24 cellular contexts compared by ENCODE assay signal in the genomic region with DNA sequence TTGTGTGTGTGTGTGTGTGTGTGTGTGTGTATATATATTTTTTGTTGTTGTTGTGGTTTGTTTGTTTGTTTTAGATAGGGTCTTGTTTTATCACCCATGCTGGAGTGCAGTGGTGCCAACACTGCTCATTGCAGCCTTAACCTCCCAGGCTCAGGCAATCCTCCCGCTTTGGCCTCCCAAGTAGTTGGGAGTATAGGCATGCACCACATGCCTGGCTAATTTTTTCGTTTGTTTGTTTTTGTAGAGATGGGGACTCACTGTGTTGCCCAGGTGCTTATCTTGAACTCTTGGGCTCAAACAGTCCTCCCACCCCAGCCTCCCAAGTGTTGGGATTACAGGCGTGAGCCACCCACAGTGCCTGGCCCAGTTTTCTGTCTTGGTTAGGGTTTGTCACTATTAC.
A peak's percentile ranks its signal among the peaks of the same experiment; 100 is the strongest.
DNase-seq lines count a peak whose midpoint lies in the region; ATAC-seq lines count a peak whose summit lies in the region.
"Had no signal": no experiment of that assay in that cellular context is flagged by ENCODE, and none has a peak within 500 bp of the region (broad histone marks: within the 10 kb centered on the region; RNA-seq: fewer than 3 reads in every experiment).

No MANE protein-coding gene starts in this region.

- peak overlapping the region; percentile 75 for H4K8ac ChIP-seq in mesenchymal stem cell (ENCODE audit: low read length)

- no peaks in the 10 kb centered on the region for H3K27me3 Mint-ChIP-seq in effector memory CD8-positive, alpha-beta T cell
- no peaks in the 10 kb centered on the region for H3K27me3 Mint-ChIP-seq in activated naive CD4-positive, alpha-beta T cell treated with anti-CD3 and anti-CD28 coated beads for 36 hours (ENCODE audit: low read depth)
- H3K27me3 Mint-ChIP-seq: CD4-positive, alpha-beta memory T cell; CD4-positive, CD25-positive, alpha-beta regulatory T cell; CD8-positive, alpha-beta memory T cell had no signal

- peak; percentile 21 to 43 for DNase-seq in SJSA1 (ENCODE audit: low read depth in 1 of 2, low spot score in 2 of 2)
- no peak for DNase-seq in effector memory CD8-positive, alpha-beta T cell
- DNase-seq in mesenchymal stem cell, result no peak
- no peak for DNase-seq in activated naive CD4-positive, alpha-beta T cell treated with anti-CD3 and anti-CD28 coated beads for 36 hours
- DNase-seq: 8988T; ACHN; BE2C; C1 segment of cervical spinal cord; CD4-positive, alpha-beta memory T cell; CD4-positive, CD25-positive, alpha-beta regulatory T cell; CD8-positive, alpha-beta memory T cell; COR-L47; DMS 273 treated with DMSO at 0.1 percent for 48 hours; DMS153; DMS53; DMS79; DND-41; EL; GDM1 had no signal

- H3K27ac ChIP-seq in SJSA1 (no peak overlapping the region), mesenchymal stem cell (ENCODE audit: low read length, poor library complexity, severe bottlenecking) (no peak overlapping the region)
- H3K27ac ChIP-seq: BLaER1 had no signal

- no peak overlapping the region for H2BK15ac ChIP-seq in mesenchymal stem cell (ENCODE audit: low read depth, poor library complexity, severe bottlenecking)

- no peak overlapping the region for H2AK5ac ChIP-seq in mesenchymal stem cell (ENCODE audit: low read length, severe bottlenecking)

- no peaks in the 10 kb centered on the region for H3K27me3 ChIP-seq in SJSA1 (replicated peaks)
- H3K27me3 ChIP-seq in mesenchymal stem cell (ENCODE audit: control insufficient read depth in 1 of 2, insufficient read depth in 1 of 2, low read length in 2 of 2), result no peaks in the 10 kb centered on the region
- H3K27me3 ChIP-seq: BE2C, BLaER1 had no signal

- no peak for ATAC-seq in effector memory CD8-positive, alpha-beta T cell (replicated peaks)
- ATAC-seq in GM18909 (IDR thresholded peaks at IDR 0.05; ENCODE audit: poor library complexity, unreplicated experiment), result no peak
- ATAC-seq in HG02981 (IDR thresholded peaks at IDR 0.05; ENCODE audit: unreplicated experiment), result no peak
- ATAC-seq: GM12878 had no signal

- H3K27ac Mint-ChIP-seq in effector memory CD8-positive, alpha-beta T cell, result peak overlapping the region; percentile 26 to 44
- no peak overlapping the region for H3K27ac Mint-ChIP-seq in activated naive CD4-positive, alpha-beta T cell treated with anti-CD3 and anti-CD28 coated beads for 36 hours
- H3K27ac Mint-ChIP-seq: CD14-positive monocyte; CD4-positive, CD25-positive, alpha-beta regulatory T cell had no signal

- intact Hi-C loops in activated naive CD4-positive, alpha-beta T cell treated with anti-CD3 and anti-CD28 coated beads for 36 hours (cut with micrococcal nuclease), result no loop called here

- H3K23ac ChIP-seq in mesenchymal stem cell (ENCODE audit: low read length in 2 of 2), result no peak overlapping the region

- H3K4me3 ChIP-seq in SJSA1, result no peak overlapping the region
- H3K4me3 ChIP-seq in mesenchymal stem cell (ENCODE audit: insufficient read depth in 1 of 2, low read depth in 1 of 2, low read length in 2 of 2), result no peak overlapping the region
- H3K4me3 ChIP-seq: BLaER1, GM12878 had no signal

- CTCF ChIA-PET in activated naive CD4-positive, alpha-beta T cell treated with anti-CD3 and anti-CD28 coated beads for 36 hours (lab: Charles Lee), result no interaction called here

- H2BK5ac ChIP-seq in mesenchymal stem cell (ENCODE audit: low read depth, low read length, poor library complexity, severe bottlenecking), result no peak overlapping the region

- WGBS in mesenchymal stem cell, result 91% methylated on average over 3 of the region's 3 CpGs

- H3K14ac ChIP-seq in mesenchymal stem cell (ENCODE audit: low read length in 2 of 2), result no peak overlapping the region

- no peak overlapping the region for H3K9ac ChIP-seq in mesenchymal stem cell (ENCODE audit: low read length)
- H3K9ac ChIP-seq: BLaER1 had no signal

- H2AFZ ChIP-seq in mesenchymal stem cell (ENCODE audit: low read depth, low read length), result no peak overlapping the region

- no peak overlapping the region for H4K91ac ChIP-seq in mesenchymal stem cell (ENCODE audit: low read length)

- H3K79me1 ChIP-seq in mesenchymal stem cell (replicated peaks; ENCODE audit: low read length, poor library complexity, severe bottlenecking), result peaks cover 12% of the 10 kb centered on the region

- H2BK12ac ChIP-seq in mesenchymal stem cell (ENCODE audit: low read length in 2 of 2), result no peak overlapping the region

- peaks cover 36% of the 10 kb centered on the region for H3K36me3 Mint-ChIP-seq in effector memory CD8-positive, alpha-beta T cell (ENCODE audit: insufficient read depth)
- H3K36me3 Mint-ChIP-seq in activated naive CD4-positive, alpha-beta T cell treated with anti-CD3 and anti-CD28 coated beads for 36 hours (ENCODE audit: low read depth), result peaks cover 18% of the 10 kb centered on the region

- H3K4me1 ChIP-seq in SJSA1 (replicated peaks) (peaks cover 10% of the 10 kb centered on the region; the same call in 1 of the 2 replicates), mesenchymal stem cell (ENCODE audit: control insufficient read depth, insufficient read depth, low read depth, low read length) (peaks cover 1% of the 10 kb centered on the region)
- H3K4me1 ChIP-seq: BLaER1 had no signal

- H3K36me3 ChIP-seq in SJSA1 (peaks cover 69% of the 10 kb centered on the region), mesenchymal stem cell (ENCODE audit: control insufficient read depth in 1 of 2, insufficient read depth in 2 of 2, low read depth in 1 of 2, low read length in 2 of 2) (peaks cover 24 to 79% of the 10 kb centered on the region in 2 experiments)

- H3K9me3 ChIP-seq in SJSA1 (replicated peaks) (no peaks in the 10 kb centered on the region), mesenchymal stem cell (ENCODE audit: control insufficient read depth, low read length) (no peaks in the 10 kb centered on the region)
- H3K9me3 ChIP-seq: BE2C, BLaER1 had no signal

- no peak overlapping the region for H3K4ac ChIP-seq in mesenchymal stem cell (ENCODE audit: low read depth in 1 of 2, low read length in 2 of 2)

- no peak overlapping the region for H3K4me2 ChIP-seq in mesenchymal stem cell (ENCODE audit: low read length, poor library complexity, severe bottlenecking)
- H3K4me2 ChIP-seq: BLaER1 had no signal

- H3K18ac ChIP-seq in mesenchymal stem cell (ENCODE audit: low read depth in 1 of 2, low read length in 2 of 2), result no peak overlapping the region

- no peaks in the 10 kb centered on the region for H3K4me1 Mint-ChIP-seq in effector memory CD8-positive, alpha-beta T cell (ENCODE audit: low read depth in 2 of 2)
- H3K4me1 Mint-ChIP-seq in activated naive CD4-positive, alpha-beta T cell treated with anti-CD3 and anti-CD28 coated beads for 36 hours (ENCODE audit: low read depth), result no peaks in the 10 kb centered on the region
- H3K4me1 Mint-ChIP-seq: CD14-positive monocyte; CD8-positive, alpha-beta memory T cell had no signal

- H3K4me3 Mint-ChIP-seq in effector memory CD8-positive, alpha-beta T cell, result no peak overlapping the region
- H3K4me3 Mint-ChIP-seq in activated naive CD4-positive, alpha-beta T cell treated with anti-CD3 and anti-CD28 coated beads for 36 hours, result no peak overlapping the region
- H3K4me3 Mint-ChIP-seq: CD14-positive monocyte; CD4-positive, alpha-beta memory T cell; CD4-positive, CD25-positive, alpha-beta regulatory T cell; CD8-positive, alpha-beta memory T cell had no signal

- no peaks in the 10 kb centered on the region for H3K9me3 Mint-ChIP-seq in effector memory CD8-positive, alpha-beta T cell
- H3K9me3 Mint-ChIP-seq in activated naive CD4-positive, alpha-beta T cell treated with anti-CD3 and anti-CD28 coated beads for 36 hours, result no peaks in the 10 kb centered on the region
- H3K9me3 Mint-ChIP-seq: CD14-positive monocyte; CD4-positive, alpha-beta memory T cell; CD4-positive, CD25-positive, alpha-beta regulatory T cell; CD8-positive, alpha-beta memory T cell had no signal

- H2BK120ac ChIP-seq in mesenchymal stem cell (ENCODE audit: low read depth, low read length), result no peak overlapping the region

Comparison
In these comparisons a context has a peak if more than half of its experiments do, and no peak if none do; other contexts are left out.
1. DNase-seq: peak in SJSA1 (2 of 2); none in effector memory CD8-positive, alpha-beta T cell (0 of 3), mesenchymal stem cell (single experiment) and activated naive CD4-positive, alpha-beta T cell treated with anti-CD3 and anti-CD28 coated beads for 36 hours (single experiment).